ENCODE assay signal across 33 cellular contexts in genomic region chr3:45819543-45819942, GRCh38. TPM values are rescaled to one million over a fixed set of nuclear protein-coding genes. Genes with fewer than 3 reads are reported as not detected.
DNase-seq lines count a peak whose midpoint lies in the region; ATAC-seq, FAIRE-seq and TF ChIP-seq lines count a peak whose summit lies in the region.
"Had no signal": no experiment of that assay in that cellular context is flagged by ENCODE, and none has a peak within 500 bp of the region (broad histone marks: within the 10 kb centered on the region; RNA-seq: fewer than 3 reads in every experiment).

No MANE protein-coding gene starts in this region.

- H3K4me1 ChIP-seq in gastroesophageal sphincter (peaks cover 12 to 33% (median 14%) of the 10 kb centered on the region in 3 donors), uterus (peaks cover 7 to 21% of the 10 kb centered on the region in 2 donors)

- no peak for FAIRE-seq in bronchial epithelial cell (lab: Jason Lieb, UNC)
- FAIRE-seq: colon, GM12891 had no signal

- H3K9me3 ChIP-seq in gastroesophageal sphincter (no peaks in the 10 kb centered on the region), uterus (no peaks in the 10 kb centered on the region)
- H3K9me3 ChIP-seq: suprapubic skin, upper lobe of right lung had no signal

- TF ChIP-seq POLR2A in gastroesophageal sphincter (IDR thresholded peaks at IDR 0.05) (no peak), uterus (IDR thresholded peaks at IDR 0.05) (no peak)

- intact Hi-C loops in uterus (cut with DNase I; ENCODE audit: low total_unique reads) (no loop called here), dorsolateral prefrontal cortex (cut with DNase I) (no loop called here)

- TF ChIP-seq EP300 in gastroesophageal sphincter (IDR thresholded peaks at IDR 0.05) = no peak

- H3K4me3 ChIP-seq in bronchial epithelial cell (ENCODE audit: low read depth, low read length) (no peak overlapping the region), gastroesophageal sphincter (no peak overlapping the region), uterus (no peak overlapping the region), dorsolateral prefrontal cortex (no peak overlapping the region)
- H3K4me3 ChIP-seq: ovary, spleen, suprapubic skin, upper lobe of right lung had no signal

- peak; percentile 62 for DNase-seq in HCEC 1CT
- DNase-seq in bronchial epithelial cell (ENCODE audit: low read depth) = peak; percentile 36
- DNase-seq in uterus = no peak
- DNase-seq in dorsolateral prefrontal cortex = no peak
- no peak for DNase-seq in epidermal melanocyte (ENCODE audit: insufficient read length, low spot score)
- DNase-seq in NCI-H446 (lab: John Stamatoyannopoulos, UW) = no peak
- DNase-seq: activated B cell treated with CpG ODN at 0.5 μM for 24 hours; activated CD4-positive, alpha-beta T cell treated with anti-CD3 and anti-CD28 coated beads, Interleukin-2, amount 50 U/mL, for 1 hour; activated CD8-positive, alpha-beta memory T cell treated with anti-CD3 and anti-CD28 coated beads, Interleukin-2, amount 10 ng/mL, durations not matched to agents 7 days and 5 days; activated naive CD4-positive, alpha-beta T cell treated with anti-CD3 and anti-CD28 coated beads, Interleukin-2, amount 50 U/mL, for 16 hours; amniotic stem cell; CD4-positive, CD25-positive, alpha-beta regulatory T cell; effector CD8-positive, alpha-beta T cell; GOT3; left cardiac atrium; NCI-H1105 treated with DMSO at 0.1 percent for 48 hours; NCI-H2081; NCI-H2227 treated with DMSO at 0.1 percent for 48 hours; NCI-H748 treated with DMSO at 0.1 percent for 48 hours; nephron progenitor cell; ovary; spleen; stimulated activated CD4-positive, alpha-beta T cell treated with anti-CD3 and anti-CD28 coated beads, Interleukin-2, amount 100 ng/mL, for 48 hours; T-cell; upper lobe of right lung had no signal

- H3K27ac ChIP-seq in gastroesophageal sphincter (peak overlapping the region in 3 of 4 donors; percentile 73 to 82 (median 81)), uterus (peak overlapping the region; percentile 82 to 94), dorsolateral prefrontal cortex (peak overlapping the region in 15 of 59 donors; percentile 6 to 80 (median 49))
- H3K27ac ChIP-seq: ovary, spleen, suprapubic skin, upper lobe of right lung had no signal

- TF ChIP-seq CTCF in bronchial epithelial cell (IDR thresholded peaks at IDR 0.05; ENCODE audit: insufficient read depth, low read length, severe bottlenecking) = no peak
- TF ChIP-seq CTCF in gastroesophageal sphincter (IDR thresholded peaks at IDR 0.05) = no peak
- TF ChIP-seq CTCF in uterus (IDR thresholded peaks at IDR 0.05) = no peak
- TF ChIP-seq CTCF in dorsolateral prefrontal cortex (IDR thresholded peaks at IDR 0.05 in 54 of 56, conservative IDR thresholded peaks at IDR 0.05 in 2 of 56; ENCODE audit: low read depth in 1 of 56, partially characterized antibody in 56 of 56) = no peak

- H3K27me3 ChIP-seq in bronchial epithelial cell (ENCODE audit: control insufficient read depth, insufficient read depth, low read length) (no peaks in the 10 kb centered on the region), gastroesophageal sphincter (no peaks in the 10 kb centered on the region), uterus (no peaks in the 10 kb centered on the region), dorsolateral prefrontal cortex (no peaks in the 10 kb centered on the region)
- H3K27me3 ChIP-seq: ovary, spleen, suprapubic skin, upper lobe of right lung had no signal

- 80 to 94% methylated on average over 2 of the region's 2 CpGs for WGBS in gastroesophageal sphincter (ENCODE audit: low coverage in 1 of 2), 2 donors

- H3K36me3 ChIP-seq in bronchial epithelial cell (ENCODE audit: control insufficient read depth, insufficient read depth, low read length) (no peaks in the 10 kb centered on the region), gastroesophageal sphincter (peaks cover 0 to 45% of the 10 kb centered on the region in 2 donors), uterus (no peaks in the 10 kb centered on the region)
- H3K36me3 ChIP-seq: ovary had no signal

- peak; percentile 50 for ATAC-seq in gastroesophageal sphincter
- ATAC-seq: activated CD8-positive, alpha-beta memory T cell treated with anti-CD3 and anti-CD28 coated beads, Interleukin-2, amount 10 ng/mL, durations not matched to agents 7 days and 5 days; left cardiac atrium; T-cell; upper lobe of right lung had no signal

RNA-seq across cellular contexts. Expression of gene LZTFL1, which starts 22.4 kb away (rescaled TPM):
- total RNA-seq in bronchial epithelial cell (6.0 and 7.1 TPM in 2 replicates), gastroesophageal sphincter (10 to 100 TPM; 12.6 to 30.9 (median 23.3) TPM), uterus (10 to 100 TPM; 13.8 to 44.5 (median 21.0) TPM), dorsolateral prefrontal cortex (10 to 100 TPM; 18.7 to 71.8 (median 48.5) TPM)

RNA-seq across cellular contexts. Expression of gene SLC6A20, which starts 23.2 kb away (rescaled TPM):
- total RNA-seq in bronchial epithelial cell (0.13 TPM in 1 of 2 replicates, not detected in the other), gastroesophageal sphincter (1 to 10 TPM in 1 of 4 donors, under 1 TPM in 3; 0.16 to 1.1 (median 0.26) TPM), uterus (1 to 10 TPM in 1 of 4 donors, not detected in 3; 2.6 TPM), dorsolateral prefrontal cortex (10 to 100 TPM in 9 of 120 experiments, 1 to 10 TPM in 106, under 1 TPM in 5; 0.69 to 43.7 (median 2.8) TPM)
- total RNA-seq: activated B cell treated with CpG ODN at 0.5 μM for 24 hours; activated T-helper 1 cell treated with anti-CD3 and anti-CD28 coated beads, Interleukin-12 subunit alpha, Interleukin-12 subunit beta, Interleukin-2, Interleukin-4 antibody, amounts not matched to agents 30 ng/mL and 10 ng/mL and 1 ng/mL, durations not matched to agents 14 hours and 24 hours and 36 hours; CD4-positive, CD25-positive, alpha-beta regulatory T cell; Daoy; lung microvascular endothelial cell; SK-MEL-5 had no signal

Comparison
In these comparisons a context has a peak if more than half of its experiments do, and no peak if none do; other contexts are left out.
1. DNase-seq: peak in HCEC 1CT (single experiment) and bronchial epithelial cell (single experiment); none in uterus (0 of 2), dorsolateral prefrontal cortex (0 of 10), epidermal melanocyte (single experiment) and NCI-H446 (0 of 2).